Comparison of ENCODE assay signal across 8 cellular contexts in the genomic region with DNA sequence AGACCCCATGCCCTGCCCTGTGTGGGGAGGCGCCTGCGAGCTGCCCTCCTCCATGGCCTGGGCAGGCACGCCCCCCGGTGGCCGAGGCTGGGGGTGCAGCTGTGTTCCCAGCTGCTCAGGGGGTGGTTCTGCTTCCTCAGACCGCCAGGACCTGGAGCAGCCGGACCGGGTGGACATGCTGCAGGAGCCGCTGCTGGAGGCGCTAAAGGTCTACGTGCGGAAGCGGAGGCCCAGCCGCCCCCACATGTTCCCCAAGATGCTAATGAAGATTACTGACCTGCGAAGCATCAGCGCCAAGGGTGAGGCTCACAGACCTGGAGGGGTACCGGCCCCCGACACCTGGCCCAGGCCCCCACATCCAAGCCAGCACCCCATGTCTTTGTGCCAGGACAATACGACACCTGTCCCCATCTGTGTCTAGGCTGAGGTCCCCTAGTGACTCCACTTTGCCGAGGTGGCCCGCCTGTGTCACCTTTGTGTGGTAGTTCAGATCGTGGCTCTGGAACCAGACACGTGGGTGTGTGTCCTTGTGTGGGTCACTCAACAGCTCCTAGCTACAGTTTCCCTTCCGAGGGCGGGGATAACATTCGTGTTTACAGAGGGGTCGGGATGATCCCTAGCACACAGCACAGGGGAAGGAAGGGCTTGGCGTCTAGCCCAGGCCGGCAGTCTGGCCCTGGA. TPM values are rescaled to one million over a fixed set of nuclear protein-coding genes. Genes with fewer than 3 reads are reported as not detected.
DNase-seq lines count a peak whose midpoint lies in the region; ATAC-seq and FAIRE-seq lines count a peak whose summit lies in the region.

No MANE protein-coding gene starts in this region.

- H3K4me3 ChIP-seq in CD4-positive, alpha-beta memory T cell (ENCODE audit: low read length in 2 of 2) = no peak overlapping the region
- H3K4me3 ChIP-seq in small intestine (ENCODE audit: low read depth in 1 of 2, low read length in 2 of 2) = no peak overlapping the region

- peak; percentile 70 to 81 (median 71) for DNase-seq in CD4-positive, alpha-beta memory T cell
- DNase-seq in SW480 (ENCODE audit: low spot score) (peak; percentile 37), left ventricle myocardium superior (peak; percentile 89), small intestine (peak; percentile 50), HPDE6-E6E7 (ENCODE audit: extremely low spot score) (no peak)
- DNase-seq in activated naive CD8-positive, alpha-beta T cell treated with anti-CD3 and anti-CD28 coated beads, Interleukin-2, amount 50 U/mL, for 16 hours (ENCODE audit: low read depth, low spot score) = peak; percentile 59

- no peaks in the 10 kb centered on the region for H3K27me3 ChIP-seq in CD4-positive, alpha-beta memory T cell (ENCODE audit: insufficient read depth, low read length)
- H3K27me3 ChIP-seq in small intestine (ENCODE audit: control insufficient read depth in 2 of 2, insufficient read depth in 2 of 2, low read length in 2 of 2) = no peaks in the 10 kb centered on the region

- H3K27me3 Mint-ChIP-seq in CD4-positive, alpha-beta memory T cell = no peaks in the 10 kb centered on the region

- peak overlapping the region in 6 of 7 donors; percentile 29 to 86 (median 46) for H3K27ac Mint-ChIP-seq in CD4-positive, alpha-beta memory T cell

- peaks cover 36% of the 10 kb centered on the region for H3K36me3 ChIP-seq in CD4-positive, alpha-beta memory T cell (ENCODE audit: insufficient read depth, low read length)
- peaks cover 11 to 33% of the 10 kb centered on the region in 2 donors for H3K36me3 ChIP-seq in small intestine (ENCODE audit: control insufficient read depth in 2 of 2, insufficient read depth in 2 of 2, low read length in 2 of 2)

- ATAC-seq in HG02885 (IDR thresholded peaks at IDR 0.05; ENCODE audit: poor library complexity, unreplicated experiment) (peak; percentile 50), left ventricle myocardium superior (peak; percentile 70), GM19328 (IDR thresholded peaks at IDR 0.05; ENCODE audit: unreplicated experiment) (no peak)

- H3K9me3 Mint-ChIP-seq in CD4-positive, alpha-beta memory T cell = no peaks in the 10 kb centered on the region

- peaks cover 11 to 25% (median 12%) of the 10 kb centered on the region in 4 donors for H3K4me1 Mint-ChIP-seq in CD4-positive, alpha-beta memory T cell

- no peaks in the 10 kb centered on the region for H3K9me3 ChIP-seq in CD4-positive, alpha-beta memory T cell (ENCODE audit: control insufficient read depth in 1 of 2, low read length in 2 of 2)
- no peaks in the 10 kb centered on the region for H3K9me3 ChIP-seq in small intestine (ENCODE audit: control insufficient read depth, low read depth)

- peaks cover 9% of the 10 kb centered on the region for H3K4me1 ChIP-seq in CD4-positive, alpha-beta memory T cell (ENCODE audit: insufficient read depth, low read length)
- peaks cover 0 to 7% of the 10 kb centered on the region in 2 donors for H3K4me1 ChIP-seq in small intestine (ENCODE audit: control insufficient read depth in 2 of 2, insufficient read depth in 1 of 2, low read depth in 1 of 2, low read length in 1 of 2)

- no peak overlapping the region for H3K4me3 Mint-ChIP-seq in CD4-positive, alpha-beta memory T cell

- intact Hi-C loops in CD4-positive, alpha-beta memory T cell (cut with micrococcal nuclease) = loop anchor here (1.0 to 5.0 kb wide), 3 partner anchors 42 to 267 kb away; no protein-coding TSS in a partner anchor
- intact Hi-C loops in left ventricle myocardium superior (cut with micrococcal nuclease) = no loop called here

- CTCF ChIA-PET in CD4-positive, alpha-beta memory T cell (lab: Charles Lee; ENCODE audit: partially characterized antibody) = interaction anchor here (0.7 to 10.0 kb wide), 30 partner anchors 11 to 203 kb away, joined by 3 to 573 read pairs (median 7); partner anchors contain the start of genes RARA and TOP2A

- H3K27ac ChIP-seq in CD4-positive, alpha-beta memory T cell (ENCODE audit: low read depth, low read length) = no peak overlapping the region
- H3K27ac ChIP-seq in small intestine (ENCODE audit: low read depth in 1 of 2, low read length in 1 of 2) = peak overlapping the region in 1 of 2 donors; percentile 39

- H3K36me3 Mint-ChIP-seq in CD4-positive, alpha-beta memory T cell = peaks cover 9 to 34% of the 10 kb centered on the region in 2 donors

- POLR2A ChIA-PET in CD4-positive, alpha-beta memory T cell (lab: Charles Lee; ENCODE audit: partially characterized antibody) = interaction anchor here (0.8 to 29.0 kb wide), 7 partner anchors 10 to 178 kb away, joined by 3 to 1054 read pairs (median 4); partner anchors contain the start of genes RARA and TOP2A

- WGBS in small intestine, 3 donors = 50 to 56% (median 53%) methylated on average over 29 of the region's 29 CpGs

- FAIRE-seq in small intestine (lab: Jason Lieb, UNC) = no peak

RNA-seq across cellular contexts. Expression of gene GJD3, which starts 9.3 kb away (rescaled TPM):
- total RNA-seq in CD4-positive, alpha-beta memory T cell = not detected
- polyA plus RNA-seq in CD4-positive, alpha-beta memory T cell = not detected
- 1.2 TPM for total RNA-seq in left ventricle myocardium superior
- polyA plus RNA-seq in small intestine = 1 to 10 TPM in 1 of 3 donors, not detected in 2; 1.1 TPM

RNA-seq across cellular contexts. Expression of gene RARA, which starts 46.3 kb away (rescaled TPM):
- total RNA-seq in CD4-positive, alpha-beta memory T cell = 10 to 100 TPM; 54.1 to 54.5 TPM
- 10 to 100 TPM in 1 of 2 donors, 1 to 10 TPM in 1; 5.1 to 20.7 TPM for polyA plus RNA-seq in CD4-positive, alpha-beta memory T cell
- 18.6 TPM for total RNA-seq in left ventricle myocardium superior
- polyA plus RNA-seq in small intestine = 10 to 100 TPM; 28.8 to 40.7 (median 39.2) TPM
